In the genomic region with DNA sequence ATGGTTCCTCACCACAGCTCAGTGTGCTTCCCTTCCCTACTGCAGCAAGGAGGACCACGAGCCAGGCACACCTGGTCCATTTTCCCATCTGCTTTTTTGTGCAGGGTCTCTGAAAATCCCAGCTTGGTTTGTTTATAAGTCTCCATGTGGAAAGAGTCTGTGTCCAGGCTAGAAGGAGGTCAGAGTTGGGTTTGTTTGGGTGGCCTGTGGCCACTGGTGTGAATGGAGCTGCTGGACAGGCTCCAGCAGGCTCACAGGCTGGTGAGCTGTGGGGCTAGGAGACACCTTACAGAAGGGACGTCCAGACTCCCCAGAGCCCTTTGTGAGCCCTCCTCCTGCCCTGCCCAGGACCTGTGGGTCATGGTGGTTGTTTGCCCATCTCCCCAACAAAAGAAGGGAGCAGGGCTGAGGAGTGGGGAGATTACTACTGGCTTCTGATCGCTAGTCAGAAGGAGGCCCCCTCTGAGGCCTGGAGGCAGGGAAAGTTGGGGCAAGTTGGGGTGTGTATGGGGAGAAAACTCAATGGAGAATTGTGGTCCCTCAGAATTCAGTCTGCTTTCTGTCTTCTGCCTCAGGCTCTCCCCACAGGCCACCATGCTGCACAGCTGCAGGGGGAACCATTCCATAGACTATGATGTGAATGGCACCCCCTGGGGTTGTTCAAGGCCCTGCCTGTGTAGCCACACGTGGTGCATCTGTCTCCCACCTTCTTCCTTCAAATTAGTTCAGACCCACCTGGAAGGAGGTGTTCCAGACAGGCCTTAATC, we compare ENCODE assay signal across 11 cellular contexts. TPM values are rescaled to one million over a fixed set of nuclear protein-coding genes. Genes with fewer than 3 reads are reported as not detected.
DNase-seq lines count a peak whose midpoint lies in the region; ATAC-seq and TF ChIP-seq lines count a peak whose summit lies in the region.
"Had no signal": no experiment of that assay in that cellular context is flagged by ENCODE, and none has a peak within 500 bp of the region (broad histone marks: within the 10 kb centered on the region; RNA-seq: fewer than 3 reads in every experiment).

No MANE protein-coding gene starts in this region.

- H3K27me3 Mint-ChIP-seq in nephron (ENCODE audit: low read depth), result no peaks in the 10 kb centered on the region

- peaks cover 31 to 98% (median 95%) of the 10 kb centered on the region in 12 donors for H3K4me1 ChIP-seq in heart left ventricle
- H3K4me1 ChIP-seq in body of pancreas, result peaks cover 90% of the 10 kb centered on the region
- peaks cover 12 to 33% of the 10 kb centered on the region in 2 donors for H3K4me1 ChIP-seq in uterus

- no peak for TF ChIP-seq POLR2A in heart left ventricle (IDR thresholded peaks at IDR 0.05)
- TF ChIP-seq POLR2A in body of pancreas (IDR thresholded peaks at IDR 0.05), result no peak
- TF ChIP-seq POLR2A in uterus (IDR thresholded peaks at IDR 0.05), result no peak

- TF ChIP-seq CTCF in heart left ventricle (IDR thresholded peaks at IDR 0.05) (no peak), body of pancreas (IDR thresholded peaks at IDR 0.05) (no peak), nephron (IDR thresholded peaks at IDR 0.05; ENCODE audit: unreplicated experiment in 3 of 3) (no peak), uterus (IDR thresholded peaks at IDR 0.05) (no peak)

- H3K9me3 ChIP-seq in heart left ventricle, result no peaks in the 10 kb centered on the region
- no peaks in the 10 kb centered on the region for H3K9me3 ChIP-seq in body of pancreas
- no peaks in the 10 kb centered on the region for H3K9me3 ChIP-seq in uterus
- H3K9me3 ChIP-seq: BE2C had no signal

- H3K4me1 Mint-ChIP-seq in nephron, result peaks cover 11% of the 10 kb centered on the region

- H3K36me3 Mint-ChIP-seq in nephron (ENCODE audit: low read depth), result no peaks in the 10 kb centered on the region
- H3K36me3 Mint-ChIP-seq: activated naive CD4-positive, alpha-beta T cell treated with anti-CD3 and anti-CD28 coated beads, Interleukin-2, amount 50 U/mL, for 72 hours had no signal

- H3K27ac ChIP-seq in heart left ventricle (peak overlapping the region in 11 of 12 donors; percentile 75 to 99 (median 91)), body of pancreas (peak overlapping the region in 3 of 4 donors; percentile 68 to 89 (median 78)), uterus (peak overlapping the region; percentile 62 to 72)

- no peaks in the 10 kb centered on the region for H3K36me3 ChIP-seq in heart left ventricle
- H3K36me3 ChIP-seq in body of pancreas (replicated peaks in 1 of 2; ENCODE audit: insufficient read depth in 1 of 2, low read depth in 2 of 2), result no peaks in the 10 kb centered on the region
- no peaks in the 10 kb centered on the region for H3K36me3 ChIP-seq in uterus
- H3K36me3 ChIP-seq: BE2C had no signal

- H3K27me3 ChIP-seq in heart left ventricle (no peaks in the 10 kb centered on the region), body of pancreas (no peaks in the 10 kb centered on the region), uterus (no peaks in the 10 kb centered on the region)
- H3K27me3 ChIP-seq: BE2C had no signal

- ATAC-seq in heart left ventricle, result no peak
- ATAC-seq in Right ventricle myocardium superior (ENCODE audit: poor library complexity), result no peak
- no peak for ATAC-seq in body of pancreas
- ATAC-seq in HG02571 (IDR thresholded peaks at IDR 0.05; ENCODE audit: unreplicated experiment), result no peak
- ATAC-seq: activated naive CD4-positive, alpha-beta T cell treated with anti-CD3 and anti-CD28 coated beads, Interleukin-2, amount 50 U/mL, for 72 hours had no signal

- DNase-seq in heart left ventricle, result no peak
- DNase-seq in Right ventricle myocardium superior, result no peak
- DNase-seq in body of pancreas, result no peak
- peak in 1 of 2 donors; percentile 10 for DNase-seq in uterus
- DNase-seq in activated effector memory CD4-positive, alpha-beta T cell treated with Interleukin-2 at 50 U/mL for 16 hours, result no peak
- DNase-seq in activated CD4-positive, alpha-beta T cell treated with anti-CD3 and anti-CD28 coated beads, Interleukin-2, amount 50 U/mL, for 1 hour, result no peak
- DNase-seq: BE2C, small intestine had no signal

- peak overlapping the region in 1 of 3 experiments; percentile 65 for H3K4me3 Mint-ChIP-seq in nephron

- 58 to 74% (median 65%) methylated on average over 3 to 4 of the region's 4 CpGs for WGBS in heart left ventricle, 4 donors
- WGBS in body of pancreas, 2 donors, result 52 to 58% methylated on average over 4 of the region's 4 CpGs

- intact Hi-C loops in heart left ventricle (cut with DNase I) (loop anchor here in 1 of 10 donors (10.0 kb wide), 1 partner anchor 648 kb away; a partner anchor contains a TSS), Right ventricle myocardium superior (cut with DNase I) (no loop called here), body of pancreas (cut with DNase I) (no loop called here), uterus (cut with DNase I; ENCODE audit: low total_unique reads) (no loop called here)

- H3K27ac Mint-ChIP-seq in nephron, result peak overlapping the region in 2 of 3 experiments; percentile 39 to 94
- H3K27ac Mint-ChIP-seq: activated naive CD4-positive, alpha-beta T cell treated with anti-CD3 and anti-CD28 coated beads, Interleukin-2, amount 50 U/mL, for 72 hours had no signal

- H3K4me3 ChIP-seq in heart left ventricle, result no peak overlapping the region
- no peak overlapping the region for H3K4me3 ChIP-seq in body of pancreas
- H3K4me3 ChIP-seq in uterus, result no peak overlapping the region

- H3K9me3 Mint-ChIP-seq in nephron, result no peaks in the 10 kb centered on the region
- H3K9me3 Mint-ChIP-seq: activated naive CD4-positive, alpha-beta T cell treated with anti-CD3 and anti-CD28 coated beads, Interleukin-2, amount 50 U/mL, for 72 hours had no signal

RNA-seq across cellular contexts. Expression of a gene that starts 4.1 kb away (rescaled TPM):
- total RNA-seq in heart left ventricle (10 to 100 TPM; 14.1 to 41.4 (median 19.4) TPM), Right ventricle myocardium superior (15.8 TPM), body of pancreas (10 to 100 TPM; 11.4 to 13.8 TPM), uterus (10 to 100 TPM; 18.9 to 80.5 (median 46.3) TPM)
- 10 to 100 TPM; 15.5 to 22.0 TPM for polyA plus RNA-seq in heart left ventricle

RNA-seq across cellular contexts. Expression of a gene that starts 25.4 kb away (rescaled TPM):
- total RNA-seq in heart left ventricle, result 1 to 10 TPM in 2 of 9 donors, under 1 TPM in 7; 0.07 to 9.8 (median 0.69) TPM
- 1 to 10 TPM in 1 of 2 donors, under 1 TPM in 1; 0.34 to 2.8 TPM for polyA plus RNA-seq in heart left ventricle
- total RNA-seq in Right ventricle myocardium superior, result 1.1 TPM
- under 1 TPM; 0.66 to 0.78 TPM for total RNA-seq in body of pancreas
- 10 to 100 TPM in 1 of 4 donors, under 1 TPM in 1, not detected in 2; 0.88 to 11.3 TPM for total RNA-seq in uterus

RNA-seq across cellular contexts. Expression of a gene that starts 51.5 kb away (rescaled TPM):
- total RNA-seq in heart left ventricle (1 to 10 TPM; 1.2 to 8.7 (median 2.2) TPM), Right ventricle myocardium superior (1.3 TPM), body of pancreas (1 to 10 TPM in 1 of 2 donors, not detected in 1; 1.3 TPM), uterus (1 to 10 TPM in 1 of 4 donors, under 1 TPM in 1, not detected in 2; 0.83 to 3.8 TPM)
- polyA plus RNA-seq in heart left ventricle, result under 1 TPM; 0.30 to 0.35 TPM
- total RNA-seq: activated naive CD4-positive, alpha-beta T cell treated with anti-CD3 and anti-CD28 coated beads, Interleukin-2, amount 50 U/mL, for 72 hours had no signal
